ENCODE assay signal across 31 cellular contexts in genomic region chr7:1402110-1402790, GRCh38.
"Had no signal": no experiment of that assay in that cellular context is flagged by ENCODE, and none has a peak within 500 bp of the region (broad histone marks: within the 10 kb centered on the region; RNA-seq: fewer than 3 reads in every experiment).

No MANE protein-coding gene starts in this region.

- H3K9me3 Mint-ChIP-seq: activated naive CD4-positive, alpha-beta T cell treated with anti-CD3 and anti-CD28 coated beads for 36 hours; activated T-helper 1 cell treated with anti-CD3 and anti-CD28 coated beads, Interleukin-12 subunit alpha, Interleukin-12 subunit beta, Interleukin-2, Interleukin-4 antibody, amounts not matched to agents 30 ng/mL and 10 ng/mL and 1 ng/mL, durations not matched to agents 14 hours and 24 hours and 36 hours had no signal

- H3K9me3 ChIP-seq: adrenal gland had no signal

- ATAC-seq: activated CD8-positive, alpha-beta T cell treated with anti-CD3 and anti-CD28 coated beads for 36 hours; activated naive CD4-positive, alpha-beta T cell treated with anti-CD3 and anti-CD28 coated beads, Interleukin-2, amount 50 U/mL, for 72 hours; activated T-cell treated with anti-CD3 and anti-CD28 coated beads, Interleukin-2, amount 50 U/mL, for 4 hours; body of pancreas; PC-3 had no signal

- H3K4me3 ChIP-seq: adrenal gland, body of pancreas, Peyer's patch had no signal

- FAIRE-seq: astrocyte had no signal

- DNase-seq: activated CD4-positive, alpha-beta T cell treated with anti-CD3 and anti-CD28 coated beads for 1 hour; activated CD4-positive, alpha-beta T cell treated with anti-CD3 and anti-CD28 coated beads for 48 hours; activated CD4-positive, CD25-positive, alpha-beta regulatory T cell; activated CD8-positive, alpha-beta T cell treated with anti-CD3 and anti-CD28 coated beads for 36 hours; activated gamma-delta T cell treated with Interleukin-2 at 50 U/mL for 16 hours; activated naive CD4-positive, alpha-beta T cell treated with anti-CD3 and anti-CD28 coated beads for 36 hours; activated T-cell treated with anti-CD3 and anti-CD28 coated beads, Interleukin-2, amount 50 U/mL, for 4 hours; adrenal gland; body of pancreas; MM.1S; MV-4-11; NCI-H1092; NCI-H1436 treated with DMSO at 0.1 percent for 48 hours; NCI-H1694 treated with DMSO at 0.1 percent for 48 hours; NCI-H2029 treated with DMSO at 0.1 percent for 48 hours; NCI-H2107; NCI-H2171; NCI-H510A; NCI-H526; NCI-H748 treated with DMSO at 0.1 percent for 48 hours; NK-92 treated with Interleukin-12 subunit alpha and Interleukin-12 subunit beta, amount 100 ng/mL, for 24 hours; PC-3; Peyer's patch; RPMI8226; SIG-M5; T1000; WERI-Rb-1 had no signal

- H3K4me3 Mint-ChIP-seq: activated CD8-positive, alpha-beta T cell treated with anti-CD3 and anti-CD28 coated beads for 36 hours; activated naive CD4-positive, alpha-beta T cell treated with anti-CD3 and anti-CD28 coated beads for 36 hours; activated T-cell treated with anti-CD3 and anti-CD28 coated beads, Interleukin-2, amount 50 U/mL, for 4 hours; activated T-helper 1 cell treated with anti-CD3 and anti-CD28 coated beads, Interleukin-12 subunit alpha, Interleukin-12 subunit beta, Interleukin-2, Interleukin-4 antibody, amounts not matched to agents 30 ng/mL and 10 ng/mL and 1 ng/mL, durations not matched to agents 14 hours and 24 hours and 36 hours had no signal

- H3K4me1 ChIP-seq: adrenal gland, body of pancreas, breast epithelium, Peyer's patch had no signal

- H3K36me3 ChIP-seq: adrenal gland, breast epithelium, Peyer's patch, WERI-Rb-1 had no signal

- H3K27ac ChIP-seq: adrenal gland, body of pancreas, breast epithelium, Peyer's patch, WERI-Rb-1 had no signal

- H3K27ac Mint-ChIP-seq: activated CD8-positive, alpha-beta T cell treated with anti-CD3 and anti-CD28 coated beads for 36 hours; activated naive CD4-positive, alpha-beta T cell treated with anti-CD3 and anti-CD28 coated beads for 36 hours; activated naive CD4-positive, alpha-beta T cell treated with anti-CD3 and anti-CD28 coated beads, Interleukin-2, amount 50 U/mL, for 72 hours; activated T-helper 1 cell treated with anti-CD3 and anti-CD28 coated beads, Interleukin-12 subunit alpha, Interleukin-12 subunit beta, Interleukin-2, Interleukin-4 antibody, amounts not matched to agents 30 ng/mL and 10 ng/mL and 1 ng/mL, durations not matched to agents 14 hours and 24 hours and 36 hours had no signal
